ENCODE assay signal across 13 cellular contexts in genomic region chr2:8568543-8569302, GRCh38.
"Had no signal": no experiment of that assay in that cellular context is flagged by ENCODE, and none has a peak within 500 bp of the region (broad histone marks: within the 10 kb centered on the region; RNA-seq: fewer than 3 reads in every experiment).

No MANE protein-coding gene starts in this region.

- H3K9me3 ChIP-seq: adrenal gland, gastrocnemius medialis had no signal

- H3K27ac ChIP-seq: adrenal gland, gastrocnemius medialis had no signal

- H3K27me3 ChIP-seq: adrenal gland, gastrocnemius medialis had no signal

- ATAC-seq: activated naive CD4-positive, alpha-beta T cell treated with anti-CD3 and anti-CD28 coated beads, Interleukin-2, amount 50 U/mL, for 72 hours; gastrocnemius medialis; natural killer cell treated with Interleukin-12 subunit alpha and Interleukin-12 subunit beta and Interleukin-15 and Interleukin-18, amount 100 ng/mL, for 72 hours; stimulated activated naive CD8-positive, alpha-beta T cell treated with anti-CD3 and anti-CD28 coated beads, Interleukin-15, Interleukin-2, amounts not matched to agents 100 U/mL and 50 U/mL, for 24 hours had no signal

- DNase-seq: activated gamma-delta T cell treated with Interleukin-2 at 50 U/mL for 16 hours; gastrocnemius medialis; nucleus accumbens; stimulated activated CD4-positive, alpha-beta T cell treated with anti-CD3 and anti-CD28 coated beads, Interleukin-2, amount 100 ng/mL, for 24 hours; stimulated activated naive CD8-positive, alpha-beta T cell treated with anti-CD3 and anti-CD28 coated beads, Interleukin-15, Interleukin-2, amounts not matched to agents 100 U/mL and 50 U/mL, for 24 hours; T1000 had no signal

- H3K27me3 Mint-ChIP-seq: natural killer cell treated with Interleukin-12 subunit alpha and Interleukin-12 subunit beta and Interleukin-15 and Interleukin-18, amount 100 ng/mL, for 72 hours; type B pancreatic cell had no signal

- H3K27ac Mint-ChIP-seq: mesothelial cell of epicardium, progenitor cell of endocrine pancreas, type B pancreatic cell had no signal

- H3K4me3 Mint-ChIP-seq: mesothelial cell of epicardium; natural killer cell treated with Interleukin-12 subunit alpha and Interleukin-12 subunit beta and Interleukin-15 and Interleukin-18, amount 100 ng/mL, for 72 hours; type B pancreatic cell had no signal

- H3K9me3 Mint-ChIP-seq: activated naive CD4-positive, alpha-beta T cell treated with anti-CD3 and anti-CD28 coated beads, Interleukin-2, amount 50 U/mL, for 72 hours; mesothelial cell of epicardium; natural killer cell treated with Interleukin-12 subunit alpha and Interleukin-12 subunit beta and Interleukin-15 and Interleukin-18, amount 100 ng/mL, for 72 hours; type B pancreatic cell had no signal

- H3K36me3 Mint-ChIP-seq: activated naive CD4-positive, alpha-beta T cell treated with anti-CD3 and anti-CD28 coated beads, Interleukin-2, amount 50 U/mL, for 72 hours; mesothelial cell of epicardium; natural killer cell treated with Interleukin-12 subunit alpha and Interleukin-12 subunit beta and Interleukin-15 and Interleukin-18, amount 100 ng/mL, for 72 hours; type B pancreatic cell had no signal

- H3K36me3 ChIP-seq: adrenal gland, gastrocnemius medialis had no signal

- H3K4me1 ChIP-seq: gastrocnemius medialis had no signal

- H3K4me3 ChIP-seq: adrenal gland, gastrocnemius medialis, lung had no signal
